In the genomic region with DNA sequence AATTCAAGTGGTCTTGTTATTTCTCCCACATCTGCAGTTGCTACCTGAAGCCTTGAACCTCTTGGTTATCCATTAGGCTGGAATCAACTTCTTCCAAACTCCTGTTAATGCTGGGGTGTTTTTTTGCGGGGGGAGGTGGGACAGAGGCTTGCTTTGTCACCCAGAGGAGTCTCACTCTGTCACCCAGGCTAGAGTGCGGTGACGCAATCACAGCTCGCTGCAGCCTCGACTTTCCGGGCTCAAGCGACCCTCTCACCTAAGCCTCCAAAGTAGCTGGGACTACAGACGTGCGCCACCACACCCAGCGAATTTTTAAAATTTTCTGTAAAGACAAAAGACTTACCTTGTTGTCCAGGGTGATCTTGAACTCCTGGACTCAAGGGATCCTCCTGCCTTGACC, we compare ENCODE assay signal across 31 cellular contexts. TPM values are rescaled to one million over a fixed set of nuclear protein-coding genes. Genes with fewer than 3 reads are reported as not detected.
"Had no signal": no experiment of that assay in that cellular context is flagged by ENCODE, and none has a peak within 500 bp of the region (broad histone marks: within the 10 kb centered on the region; RNA-seq: fewer than 3 reads in every experiment).

No MANE protein-coding gene starts in this region.

- H3K4me3 ChIP-seq: hepatocyte, left ventricle myocardium inferior, lung, ovary, right atrium auricular region, sigmoid colon, smooth muscle cell, thyroid gland, transverse colon, upper lobe of left lung, vagina had no signal

- H3K79me2 ChIP-seq: hepatocyte had no signal

- H3K36me3 ChIP-seq: left ventricle myocardium inferior, ovary, right atrium auricular region, sigmoid colon, thyroid gland, transverse colon, upper lobe of left lung, vagina had no signal

- H3K4me2 ChIP-seq: hepatocyte, smooth muscle cell had no signal

- H3K9me3 ChIP-seq: ovary, sigmoid colon, thyroid gland, transverse colon, upper lobe of left lung had no signal

- H3K27ac ChIP-seq: hepatocyte, left ventricle myocardium inferior, ovary, right atrium auricular region, sigmoid colon, thyroid gland, transverse colon, upper lobe of left lung, vagina had no signal

- H2AFZ ChIP-seq: hepatocyte had no signal

- DNase-seq: islet precursor cell; left ventricle myocardium inferior; mesendoderm; naive B cell; natural killer cell; nephron progenitor cell; ovary; sigmoid colon; stimulated activated CD4-positive, alpha-beta T cell treated with anti-CD3 and anti-CD28 coated beads, Interleukin-1b, Interleukin-23, amount 100 ng/mL, for 48 hours; stimulated activated CD4-positive, alpha-beta T cell treated with anti-CD3 and anti-CD28 coated beads, Interleukin-2, amount 100 ng/mL, for 48 hours; stimulated activated CD4-positive, alpha-beta T cell treated with anti-CD3 and anti-CD28 coated beads, Interleukin-4, amount 100 ng/mL, for 4 hours; stimulated activated CD8-positive, alpha-beta memory T cell treated with anti-CD3 and anti-CD28 coated beads, Interleukin-4, amount 100 ng/mL, for 48 hours; stimulated activated naive CD4-positive, alpha-beta T cell treated with Interleukin-2 at 50 U/mL for 16 hours; stimulated activated naive CD8-positive, alpha-beta T cell treated with anti-CD3 and anti-CD28 coated beads, Interleukin-15, amount 100 ng/mL, for 72 hours; substantia nigra; thyroid gland; transverse colon; upper lobe of left lung had no signal

- H3K27me3 ChIP-seq: ovary, thyroid gland had no signal

RNA-seq across cellular contexts. Expression of a gene that starts 4.4 kb away (rescaled TPM):
- total RNA-seq: hepatocyte, kidney epithelial cell, left ventricle myocardium inferior, mononuclear cell, natural killer cell, omental fat pad, progenitor cell of endocrine pancreas, pulmonary artery endothelial cell, renal cortical epithelial cell, right atrium auricular region, sigmoid colon, smooth muscle cell, temporal lobe, transverse colon, urinary bladder, vagina had no signal
- polyA plus RNA-seq: hepatocyte, smooth muscle cell had no signal
